17 cellular contexts compared by ENCODE assay signal in genomic region chr15:91887921-91888373, GRCh38. TPM values are rescaled to one million over a fixed set of nuclear protein-coding genes. Genes with fewer than 3 reads are reported as not detected.
DNase-seq lines count a peak whose midpoint lies in the region; ATAC-seq and TF ChIP-seq lines count a peak whose summit lies in the region.
"Had no signal": no experiment of that assay in that cellular context is flagged by ENCODE, and none has a peak within 500 bp of the region (broad histone marks: within the 10 kb centered on the region; RNA-seq: fewer than 3 reads in every experiment).

No MANE protein-coding gene starts in this region.

- no peaks in the 10 kb centered on the region for H3K79me2 ChIP-seq in GM23248 (ENCODE audit: insufficient read depth)

- in situ Hi-C loops in GM23248 (cut with MboI): no loop called here

- H3K4me2 ChIP-seq in GM23248 (ENCODE audit: unreplicated experiment): no peak overlapping the region

- H3K9ac ChIP-seq in GM23248: no peak overlapping the region

- DNase-seq in GM23248 (peak; percentile 28), anterior cingulate cortex (lab: John Stamatoyannopoulos, UW) (peak in 33 of 58 donors; percentile 7 to 75 (median 39)), foreskin keratinocyte (no peak), putamen (ENCODE audit: low spot score) (peak; percentile 80)
- DNase-seq in activated CD8-positive, alpha-beta memory T cell treated with anti-CD3 and anti-CD28 coated beads, Interleukin-2, amount 50 U/mL, for 48 hours: no peak
- DNase-seq: activated CD4-positive, alpha-beta T cell treated with anti-CD3 and anti-CD28 coated beads for 48 hours; activated naive CD4-positive, alpha-beta T cell treated with anti-CD3 and anti-CD28 coated beads for 36 hours; effector memory CD4-positive, alpha-beta T cell; GOT3; KBM-7; NCI-H1105; RPMI8226; trophoblast cell had no signal

- H4K20me1 ChIP-seq in GM23248 (ENCODE audit: insufficient read depth): no peaks in the 10 kb centered on the region

- H3K36me3 ChIP-seq in GM23248 (ENCODE audit: low read depth): no peaks in the 10 kb centered on the region

- peaks cover 14% of the 10 kb centered on the region; the same call in 1 of the 2 replicates for H3K4me1 ChIP-seq in GM23248 (ENCODE audit: insufficient read depth)
- H3K4me1 ChIP-seq in foreskin keratinocyte: peaks cover 16% of the 10 kb centered on the region

- no peak overlapping the region for H3K4me3 ChIP-seq in GM23248

- ATAC-seq in foreskin keratinocyte: no peak
- ATAC-seq in esophagus mucosa: no peak
- no peak for ATAC-seq in GM21717 (IDR thresholded peaks at IDR 0.05; ENCODE audit: unreplicated experiment)
- no peak for ATAC-seq in GM18502 (IDR thresholded peaks at IDR 0.05; ENCODE audit: poor library complexity, unreplicated experiment)
- ATAC-seq: natural killer cell treated with Interleukin-12 subunit alpha and Interleukin-12 subunit beta and Interleukin-15 and Interleukin-18, amount 100 ng/mL, for 72 hours had no signal

- H3K27ac ChIP-seq in GM23248 (no peak overlapping the region), foreskin keratinocyte (peak overlapping the region; percentile 48)

- H3K9me3 ChIP-seq in GM23248 (ENCODE audit: low read depth): no peaks in the 10 kb centered on the region

- WGBS in GM23248 (ENCODE audit: low coverage in 1 of 2, low lambda C conversion rate in 2 of 2, missing lambda C conversion rate in 2 of 2), 2 experiments: 17 to 29% methylated on average over 5 of the region's 5 CpGs

- no peaks in the 10 kb centered on the region for H3K9me2 ChIP-seq in GM23248 (ENCODE audit: insufficient read depth)

- H3K27me3 ChIP-seq in GM23248 (replicated peaks; ENCODE audit: insufficient read depth): no peaks in the 10 kb centered on the region
- H3K27me3 ChIP-seq in foreskin keratinocyte: no peaks in the 10 kb centered on the region

- no peaks in the 10 kb centered on the region; the same call in 1 of the 2 replicates for H3F3A ChIP-seq in GM23248 (ENCODE audit: insufficient read depth)

- TF ChIP-seq CTCF in foreskin keratinocyte (conservative IDR thresholded peaks at IDR 0.05): no peak

- H2AFZ ChIP-seq in GM23248: no peak overlapping the region

RNA-seq across cellular contexts. Expression of gene SLCO3A1, which starts 34.4 kb away (rescaled TPM):
- total RNA-seq in GM23248 (2014; rRNA removed; shearing (Covaris generic)): 0.38 and 1.9 TPM in 2 replicates
- 5.7 and 6.9 TPM in 2 replicates for polyA plus RNA-seq in GM23248 (2016; fragmentation: Nextera tagmentation; extraction: Ambion mirVana)
- total RNA-seq in foreskin keratinocyte: 10.5 and 13.7 TPM in 2 replicates
- polyA plus RNA-seq in foreskin keratinocyte: 15.3 and 16.6 TPM in 2 replicates
- 23.6 TPM for total RNA-seq in esophagus mucosa

Comparison
In these comparisons a context has a peak if more than half of its experiments do, and no peak if none do; other contexts are left out.
1. DNase-seq: peak in GM23248 (single experiment), anterior cingulate cortex (33 of 58) and putamen (single experiment); none in foreskin keratinocyte (0 of 2) and activated CD8-positive, alpha-beta memory T cell treated with anti-CD3 and anti-CD28 coated beads, Interleukin-2, amount 50 U/mL, for 48 hours (single experiment).